1 cellular context compared by ENCODE assay signal in the genomic region with DNA sequence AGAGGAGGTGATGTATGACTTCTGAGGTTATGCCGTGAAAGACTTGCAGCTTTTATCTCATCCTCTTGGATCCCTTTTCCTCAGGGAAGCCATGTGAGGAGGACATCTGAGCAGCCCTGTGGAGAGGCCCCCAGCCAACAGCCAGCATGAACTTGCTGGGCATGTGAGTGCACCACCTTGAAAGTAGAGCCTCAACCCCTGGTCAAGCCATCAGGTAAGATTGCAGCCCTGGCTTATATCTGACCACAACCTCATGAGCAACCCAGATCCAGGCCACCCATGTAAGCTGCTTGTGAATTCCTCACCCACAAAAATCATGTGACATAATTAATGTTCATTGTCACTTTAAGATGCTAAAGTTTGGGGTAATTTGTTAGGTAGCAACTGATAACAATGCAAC.
TF ChIP-seq lines count a peak whose summit lies in the region.

No MANE protein-coding gene starts in this region.

TF ChIP-seq in H1, 55 proteins besides CTCF, POLR2A, EP300 and RAD21 (continued from another document):
- no peak for TF ChIP-seq POU5F1 (IDR thresholded peaks at IDR 0.05; ENCODE audit: low read depth, low read length)
- TF ChIP-seq KDM4A (IDR thresholded peaks at IDR 0.05; ENCODE audit: low read depth, low read length, severe bottlenecking) = no peak
- no peak for TF ChIP-seq JUND (IDR thresholded peaks at IDR 0.05; ENCODE audit: low read length)
- no peak for TF ChIP-seq TEAD4 (IDR thresholded peaks at IDR 0.05; ENCODE audit: low read depth, low read length)
- no peak for TF ChIP-seq SIX5 (IDR thresholded peaks at IDR 0.05; ENCODE audit: low read depth, low read length)
- no peak for TF ChIP-seq CTBP2 (IDR thresholded peaks at IDR 0.05; ENCODE audit: borderline replicate concordance, insufficient read depth, insufficient read length, low read length)
- no peak for TF ChIP-seq BCL11A (IDR thresholded peaks at IDR 0.05; ENCODE audit: low read depth in 2 of 2, low read length in 2 of 2)
- no peak for TF ChIP-seq EZH2 (IDR thresholded peaks at IDR 0.05; ENCODE audit: low read depth, low read length, severe bottlenecking)
